Comparison of ENCODE assay signal across 10 cellular contexts in genomic region chr2:48344441-48344756, GRCh38. TPM values are rescaled to one million over a fixed set of nuclear protein-coding genes. Genes with fewer than 3 reads are reported as not detected.
A peak's percentile ranks its signal among the peaks of the same experiment; 100 is the strongest.
DNase-seq lines count a peak whose midpoint lies in the region; ATAC-seq and TF ChIP-seq lines count a peak whose summit lies in the region.
"Had no signal": no experiment of that assay in that cellular context is flagged by ENCODE, and none has a peak within 500 bp of the region (broad histone marks: within the 10 kb centered on the region; RNA-seq: fewer than 3 reads in every experiment).

No MANE protein-coding gene starts in this region.

- peak overlapping the region; percentile 7 for H3K27ac ChIP-seq in Panc1 (ENCODE audit: low read length)
- peak overlapping the region; percentile 47 for H3K27ac ChIP-seq in effector memory CD4-positive, alpha-beta T cell (ENCODE audit: insufficient read depth, low read length, poor library complexity, severe bottlenecking)
- H3K27ac ChIP-seq in rectal smooth muscle tissue (ENCODE audit: low read depth, low read length): no peak overlapping the region
- H3K27ac ChIP-seq in trophoblast cell (ENCODE audit: low read depth, low read length): no peak overlapping the region

- no peak overlapping the region for H4K12ac ChIP-seq in trophoblast cell (ENCODE audit: low read depth, low read length)

- no peak overlapping the region for H3K4me3 ChIP-seq in Caco-2 (ENCODE audit: low read depth, low read length)
- H3K4me3 ChIP-seq in Panc1 (ENCODE audit: low read depth in 2 of 2, low read length in 2 of 2): peak overlapping the region; percentile 1 to 10; a peak in 2 of 4 replicates
- H3K4me3 ChIP-seq in effector memory CD4-positive, alpha-beta T cell (ENCODE audit: insufficient read depth, low read depth, low read length, poor library complexity, severe bottlenecking): peak overlapping the region; percentile 30
- peak overlapping the region; percentile 13 for H3K4me3 ChIP-seq in rectal smooth muscle tissue (ENCODE audit: low read length)
- H3K4me3 ChIP-seq in trophoblast cell (ENCODE audit: low read depth, low read length): no peak overlapping the region

- intact Hi-C loops in Caco-2 (cut with micrococcal nuclease; ENCODE audit: unreplicated experiment): loop anchor here (1.0 to 5.0 kb wide), 2 partner anchors 47 to 78 kb away; no protein-coding TSS in a partner anchor
- intact Hi-C loops in Panc1 (cut with micrococcal nuclease; ENCODE audit: unreplicated experiment): no loop called here

- in situ Hi-C loops in Panc1 (cut with HindIII; ENCODE audit: low pct_unique_long_range_greater_than_20kb, low sequenced_read_pairs): no loop called here

- H4K8ac ChIP-seq in trophoblast cell (ENCODE audit: low read depth, low read length): no peak overlapping the region

- H3K4me1 ChIP-seq in Caco-2 (peaks cover 35% of the 10 kb centered on the region), Panc1 (ENCODE audit: control insufficient read depth, insufficient read depth, low read length) (peaks cover 13% of the 10 kb centered on the region), rectal smooth muscle tissue (ENCODE audit: control insufficient read depth, insufficient read depth, low read length) (no peaks in the 10 kb centered on the region), trophoblast cell (ENCODE audit: control insufficient read depth in 1 of 2, insufficient read depth in 2 of 2, low read length in 2 of 2) (no peaks in the 10 kb centered on the region)
- peaks cover 6% of the 10 kb centered on the region for H3K4me1 ChIP-seq in effector memory CD4-positive, alpha-beta T cell (ENCODE audit: control insufficient read depth, insufficient read depth, low read length, poor library complexity, severe bottlenecking)

- no peak overlapping the region for H3K23ac ChIP-seq in trophoblast cell (ENCODE audit: low read length)

- peak overlapping the region; percentile 87 for H3K27ac Mint-ChIP-seq in Caco-2 (ENCODE audit: unreplicated experiment)

- H2BK5ac ChIP-seq in trophoblast cell (ENCODE audit: low read depth, low read length, poor library complexity): no peak overlapping the region

- peaks cover 35% of the 10 kb centered on the region for H3K36me3 Mint-ChIP-seq in Caco-2 (ENCODE audit: insufficient read depth, unreplicated experiment)

- peaks cover 18% of the 10 kb centered on the region for H3K4me1 Mint-ChIP-seq in Caco-2 (ENCODE audit: low read depth, unreplicated experiment)

- H3K36me3 ChIP-seq in Caco-2 (ENCODE audit: control insufficient read depth, insufficient read depth, low read length): peaks cover 7% of the 10 kb centered on the region
- H3K36me3 ChIP-seq in Panc1 (ENCODE audit: control insufficient read depth, insufficient read depth, low read length): no peaks in the 10 kb centered on the region
- H3K36me3 ChIP-seq in effector memory CD4-positive, alpha-beta T cell (ENCODE audit: control insufficient read depth, insufficient read depth, low read length): peaks cover 15% of the 10 kb centered on the region
- no peaks in the 10 kb centered on the region for H3K36me3 ChIP-seq in rectal smooth muscle tissue (ENCODE audit: control insufficient read depth, insufficient read depth, low read length)
- peaks cover 2 to 6% of the 10 kb centered on the region in 2 experiments for H3K36me3 ChIP-seq in trophoblast cell (ENCODE audit: control insufficient read depth in 1 of 2, insufficient read depth in 2 of 2, low read length in 2 of 2)

- H3K18ac ChIP-seq in trophoblast cell (ENCODE audit: low read length): no peak overlapping the region

- H2BK120ac ChIP-seq in trophoblast cell (ENCODE audit: insufficient read depth, low read length, poor library complexity): no peak overlapping the region

- H3K79me2 ChIP-seq in trophoblast cell (ENCODE audit: control insufficient read depth, insufficient read depth, low read length, poor library complexity): no peaks in the 10 kb centered on the region

- CTCF ChIA-PET in Caco-2 (lab: Charles Lee): interaction anchor here (0.6 kb wide), 1 partner anchor 169 kb away, joined by 3 read pairs; no protein-coding TSS in a partner anchor
- CTCF ChIA-PET in Panc1 (lab: Charles Lee): no interaction called here

- H3K4me3 Mint-ChIP-seq in Caco-2 (ENCODE audit: unreplicated experiment): peak overlapping the region; percentile 73

- no peak overlapping the region for H3K4me2 ChIP-seq in trophoblast cell (ENCODE audit: low read length)

- no peak overlapping the region for H3K14ac ChIP-seq in trophoblast cell (ENCODE audit: low read length)

- POLR2A ChIA-PET in Caco-2 (lab: Charles Lee) (no interaction called here), Panc1 (lab: Charles Lee) (no interaction called here)

- H4K91ac ChIP-seq in trophoblast cell (ENCODE audit: low read depth, low read length): no peak overlapping the region

- H3K9me3 ChIP-seq in Caco-2: peaks cover 19% of the 10 kb centered on the region
- peaks cover 27% of the 10 kb centered on the region for H3K9me3 ChIP-seq in Panc1 (ENCODE audit: control insufficient read depth, insufficient read depth, low read depth, low read length)
- no peaks in the 10 kb centered on the region for H3K9me3 ChIP-seq in effector memory CD4-positive, alpha-beta T cell (ENCODE audit: control insufficient read depth, low read length)
- peaks cover 4% of the 10 kb centered on the region for H3K9me3 ChIP-seq in trophoblast cell (ENCODE audit: insufficient read depth, low read depth, low read length)

- BruUV-seq in Caco-2 (replicated peaks; lab: Mats Ljungman, UMichigan) (no TSS peak), Panc1 (replicated peaks; lab: Mats Ljungman, UMichigan) (no TSS peak)

- no peak overlapping the region for H2AFZ ChIP-seq in trophoblast cell (ENCODE audit: insufficient read depth, low read length, poor library complexity)

- no CpG with 5 or more reads among the region's 1 CpG for WGBS in trophoblast cell (ENCODE audit: extremely low coverage, insufficient coverage, insufficient read length)

- H3K4ac ChIP-seq in trophoblast cell (ENCODE audit: low read depth, low read length): no peak overlapping the region

- H3K9me3 Mint-ChIP-seq in Caco-2 (ENCODE audit: unreplicated experiment): peaks cover 16% of the 10 kb centered on the region

- H3K27me3 ChIP-seq in Caco-2 (replicated peaks; ENCODE audit: control insufficient read depth, insufficient read depth, low read length) (no peaks in the 10 kb centered on the region), Panc1 (ENCODE audit: control insufficient read depth, insufficient read depth, low read length) (no peaks in the 10 kb centered on the region), rectal smooth muscle tissue (ENCODE audit: control insufficient read depth, insufficient read depth, low read length) (no peaks in the 10 kb centered on the region), trophoblast cell (ENCODE audit: insufficient read depth, low read length) (no peaks in the 10 kb centered on the region)
- no peaks in the 10 kb centered on the region for H3K27me3 ChIP-seq in effector memory CD4-positive, alpha-beta T cell (replicated peaks; ENCODE audit: control insufficient read depth, insufficient read depth, low read length, poor library complexity, severe bottlenecking)

- DNase-seq in Caco-2: no peak
- DNase-seq in Panc1 (ENCODE audit: low read depth, low spot score): no peak
- no peak for DNase-seq in effector memory CD4-positive, alpha-beta T cell
- no peak for DNase-seq in medulla oblongata (ENCODE audit: extremely low spot score)
- no peak for DNase-seq in trophoblast cell
- DNase-seq in foreskin melanocyte: no peak
- DNase-seq: left colon, NCI-H510A had no signal

- no peaks in the 10 kb centered on the region for H3K27me3 Mint-ChIP-seq in Caco-2 (ENCODE audit: insufficient read depth, unreplicated experiment)

- H3K79me1 ChIP-seq in trophoblast cell (ENCODE audit: low read length): no peaks in the 10 kb centered on the region

- H3K9ac ChIP-seq in rectal smooth muscle tissue (ENCODE audit: low read length) (no peak overlapping the region), trophoblast cell (ENCODE audit: low read length) (no peak overlapping the region)

- ATAC-seq in Panc1: peak; percentile 55
- ATAC-seq in HG02970 (IDR thresholded peaks at IDR 0.05; ENCODE audit: low FRiP score, unreplicated experiment): no peak

- no peak overlapping the region for H2BK12ac ChIP-seq in trophoblast cell (ENCODE audit: low read length)

- H2AK5ac ChIP-seq in trophoblast cell (ENCODE audit: low read length): no peak overlapping the region

- TF ChIP-seq CTCF in Caco-2 (IDR thresholded peaks at IDR 0.05; ENCODE audit: insufficient read depth in 1 of 2, low read depth in 1 of 2, low read length in 1 of 2, severe bottlenecking in 1 of 2, unreplicated experiment in 1 of 2) (no peak), Panc1 (IDR thresholded peaks at IDR 0.05) (no peak)

RNA-seq across cellular contexts. Expression of gene FOXN2, which starts 29.9 kb away (rescaled TPM):
- 31.9 and 32.3 TPM in 2 replicates for total RNA-seq in Caco-2 (2022)
- 26.9 TPM for total RNA-seq in Panc1 (2021; ENCODE audit: unreplicated experiment)
- polyA plus RNA-seq in Panc1 (2012; ENCODE audit: insufficient read length): 6.8 TPM
- 13.2 and 13.8 TPM in 2 replicates for polyA plus RNA-seq in trophoblast cell (2013)

Comparison
In these comparisons a context has a peak if more than half of its experiments do, and no peak if none do; other contexts are left out.
1. H3K4me3 ChIP-seq: peak in Panc1 (2 of 2), effector memory CD4-positive, alpha-beta T cell (single experiment) and rectal smooth muscle tissue (single experiment); none in Caco-2 (single experiment) and trophoblast cell (single experiment).
2. H3K27ac ChIP-seq: peak in Panc1 (single experiment) and effector memory CD4-positive, alpha-beta T cell (single experiment); none in rectal smooth muscle tissue (single experiment) and trophoblast cell (single experiment).